In the genomic region with DNA sequence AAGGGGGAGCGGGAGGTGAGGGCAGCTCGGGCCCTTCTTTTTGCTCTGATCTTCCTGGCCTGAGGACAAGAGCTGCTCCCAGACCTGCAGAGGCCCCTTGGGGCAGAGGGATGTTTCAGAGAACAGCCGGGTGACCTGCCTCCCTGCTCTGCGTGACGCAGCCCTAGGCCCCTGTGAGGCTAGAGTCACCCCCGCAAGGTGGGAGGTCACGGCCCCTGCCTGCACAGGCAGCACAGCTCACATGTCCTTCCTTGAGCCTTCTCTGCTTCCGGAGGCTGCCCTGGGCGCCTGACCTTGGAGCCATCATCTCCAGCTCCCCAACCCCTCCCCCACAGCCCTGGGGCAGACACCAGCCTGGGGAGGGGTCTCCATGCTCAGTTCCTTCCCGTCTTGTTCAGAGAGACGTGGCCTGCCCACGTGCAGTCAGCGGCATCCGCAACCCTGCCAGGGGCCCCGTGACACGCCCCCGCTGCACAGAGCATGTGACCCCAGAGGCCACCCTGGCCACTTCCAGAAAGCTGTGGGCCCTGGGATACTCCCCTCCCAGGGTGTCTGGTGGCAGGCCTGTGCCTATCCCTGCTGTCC, we compare ENCODE assay signal across 1 cellular context.
TF ChIP-seq lines count a peak whose summit lies in the region.

A gene with protein sequence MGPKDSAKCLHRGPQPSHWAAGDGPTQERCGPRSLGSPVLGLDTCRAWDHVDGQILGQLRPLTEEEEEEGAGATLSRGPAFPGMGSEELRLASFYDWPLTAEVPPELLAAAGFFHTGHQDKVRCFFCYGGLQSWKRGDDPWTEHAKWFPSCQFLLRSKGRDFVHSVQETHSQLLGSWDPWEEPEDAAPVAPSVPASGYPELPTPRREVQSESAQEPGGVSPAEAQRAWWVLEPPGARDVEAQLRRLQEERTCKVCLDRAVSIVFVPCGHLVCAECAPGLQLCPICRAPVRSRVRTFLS (plus strand): TSS at position 507 of the 585 bp plus-strand sequence. CDS start 192 bp downstream, outside the sequence.

TF ChIP-seq in HepG2, 621 proteins besides CTCF, POLR2A, EP300 and RAD21 (continued from another document):
- TF ChIP-seq AFF4 (CRISPR knock-in tag; IDR thresholded peaks at IDR 0.05), result no peak
- 0 out of 2 replicates have a peak, but pooled peaks have one; percentile 55 for TF ChIP-seq GZF1 (CRISPR knock-in tag; IDR thresholded peaks at IDR 0.05)
- TF ChIP-seq SP5 (CRISPR knock-in tag; IDR thresholded peaks at IDR 0.05; ENCODE audit: borderline replicate concordance, low read depth), result 0 out of 2 replicates have a peak, but pooled peaks have one; percentile 25
- TF ChIP-seq NR2F2 (IDR thresholded peaks at IDR 0.05; ENCODE audit: borderline replicate concordance, low read depth), result 0 out of 2 replicates have a peak, but pooled peaks have one; percentile 41
- TF ChIP-seq ZBTB34 (CRISPR knock-in tag; IDR thresholded peaks at IDR 0.05), result no peak
- TF ChIP-seq ZNF317 (CRISPR knock-in tag; IDR thresholded peaks at IDR 0.05), result peak; percentile 65; the same call in 1 of the 2 replicates
- TF ChIP-seq PCBP1 (IDR thresholded peaks at IDR 0.05; ENCODE audit: borderline replicate concordance, low read depth, low read length), result peak; percentile 96
- TF ChIP-seq NR2F1 (CRISPR knock-in tag; IDR thresholded peaks at IDR 0.05), result peak; percentile 77 to 81
- TF ChIP-seq ZNF329 (CRISPR knock-in tag; IDR thresholded peaks at IDR 0.05; ENCODE audit: low read depth), result 0 out of 2 replicates have a peak, but pooled peaks have one; percentile 57
- peak; percentile 84 for TF ChIP-seq MAX (IDR thresholded peaks at IDR 0.05)
- peak; percentile 48; the same call in 1 of the 2 replicates for TF ChIP-seq ZNF776 (CRISPR knock-in tag; IDR thresholded peaks at IDR 0.05)
- no peak for TF ChIP-seq RFX1 (IDR thresholded peaks at IDR 0.05)
- TF ChIP-seq ZNF232 (CRISPR knock-in tag; IDR thresholded peaks at IDR 0.05; ENCODE audit: borderline replicate concordance), result 0 out of 2 replicates have a peak, but pooled peaks have one; percentile 31
- TF ChIP-seq MIXL1 (CRISPR knock-in tag; IDR thresholded peaks at IDR 0.05), result no peak
- TF ChIP-seq ZNF883 (CRISPR knock-in tag; IDR thresholded peaks at IDR 0.05; ENCODE audit: not compliant biosample characterization), result peak; percentile 43
- peak; percentile 62 for TF ChIP-seq GABPB1 (CRISPR knock-in tag; IDR thresholded peaks at IDR 0.05)
- TF ChIP-seq KLF9 (CRISPR knock-in tag; IDR thresholded peaks at IDR 0.05; ENCODE audit: low read depth), result peak; percentile 76; the same call in 1 of the 2 replicates
